In genomic region chr1:156062189-156062588, GRCh38 we compare ENCODE assay signal across 20 cellular contexts. TPM values are rescaled to one million over a fixed set of nuclear protein-coding genes. Genes with fewer than 3 reads are reported as not detected.
DNase-seq lines count a peak whose midpoint lies in the region; ATAC-seq, FAIRE-seq and TF ChIP-seq lines count a peak whose summit lies in the region.
"Had no signal": no experiment of that assay in that cellular context is flagged by ENCODE, and none has a peak within 500 bp of the region (broad histone marks: within the 10 kb centered on the region; RNA-seq: fewer than 3 reads in every experiment).

No MANE protein-coding gene starts in this region.

- DNase-seq in H9 = no peak
- DNase-seq in amniotic epithelial cell (ENCODE audit: low read depth) = peak; percentile 33
- no peak for DNase-seq in keratinocyte (ENCODE audit: low read depth, low spot score)
- peak; percentile 55 for DNase-seq in small intestine
- DNase-seq in kidney glomerular epithelial cell (lab: John Stamatoyannopoulos, UW) = no peak
- no peak for DNase-seq in activated naive CD8-positive, alpha-beta T cell treated with anti-CD3 and anti-CD28 coated beads, Interleukin-2, amount 50 U/mL, for 24 hours
- no peak for DNase-seq in MG63
- DNase-seq: activated CD4-positive, CD25-positive, alpha-beta regulatory T cell; activated CD8-positive, alpha-beta memory T cell treated with anti-CD3 and anti-CD28 coated beads, Interleukin-2, amount 50 U/mL, for 48 hours; NCI-H1105 treated with DMSO at 0.1 percent for 48 hours; SW 1271 had no signal

- no peak overlapping the region for H3K27ac ChIP-seq in H9 (ENCODE audit: insufficient read length, low read depth, low read length)
- no peak overlapping the region for H3K27ac ChIP-seq in keratinocyte (ENCODE audit: control insufficient read depth, insufficient read depth, low read length)
- peak overlapping the region; percentile 6 to 70 for H3K27ac ChIP-seq in small intestine (ENCODE audit: low read depth in 1 of 2, low read length in 1 of 2)
- H3K27ac ChIP-seq: BLaER1, esophagus muscularis mucosa had no signal

- WGBS in H9 (ENCODE audit: extremely low coverage, insufficient read length, low lambda C conversion rate) = no CpG with 5 or more reads among the region's 3 CpGs
- WGBS in small intestine, 3 donors = 18 to 55% (median 34%) methylated on average over 3 of the region's 3 CpGs

- peak overlapping the region; percentile 73 to 91 for H3K4me3 Mint-ChIP-seq in H9
- no peak overlapping the region for H3K4me3 Mint-ChIP-seq in activated naive CD8-positive, alpha-beta T cell treated with anti-CD3 and anti-CD28 coated beads, Interleukin-2, amount 50 U/mL, for 24 hours
- H3K4me3 Mint-ChIP-seq: activated naive CD8-positive, alpha-beta T cell had no signal

- H4K91ac ChIP-seq in H9 (ENCODE audit: insufficient read length, low read depth, low read length) = no peak overlapping the region

- H3K9me3 ChIP-seq in H9 (ENCODE audit: control insufficient read depth, low read depth, low read length) (no peaks in the 10 kb centered on the region), keratinocyte (ENCODE audit: control insufficient read depth, low read depth, low read length) (no peaks in the 10 kb centered on the region), small intestine (ENCODE audit: control insufficient read depth, low read depth) (no peaks in the 10 kb centered on the region), MG63 (no peaks in the 10 kb centered on the region)
- H3K9me3 ChIP-seq: BLaER1, esophagus muscularis mucosa had no signal

- no peak overlapping the region for H2BK12ac ChIP-seq in H9 (ENCODE audit: insufficient read length, low read depth, low read length)

- H3K27ac Mint-ChIP-seq in H9 = peak overlapping the region in 1 of 3 experiments; percentile 55; a peak in 2 of 7 replicates
- H3K27ac Mint-ChIP-seq in activated naive CD8-positive, alpha-beta T cell treated with anti-CD3 and anti-CD28 coated beads, Interleukin-2, amount 50 U/mL, for 24 hours = no peak overlapping the region
- H3K27ac Mint-ChIP-seq: activated naive CD8-positive, alpha-beta T cell; IgD-negative memory B cell had no signal

- H2AFZ ChIP-seq in H9 (ENCODE audit: low read length) (no peak overlapping the region), keratinocyte (ENCODE audit: control insufficient read depth, low read length) (no peak overlapping the region)

- no peak overlapping the region for H2BK5ac ChIP-seq in H9 (ENCODE audit: insufficient read length, low read length)

- H2BK15ac ChIP-seq in H9 (ENCODE audit: low read depth, low read length) = no peak overlapping the region

- H3K4me2 ChIP-seq in H9 (ENCODE audit: insufficient read depth, insufficient read length, low read length) = no peak overlapping the region
- H3K4me2 ChIP-seq in keratinocyte (ENCODE audit: control insufficient read depth, extremely low read depth, insufficient read depth, low read depth, low read length) = peak overlapping the region; percentile 96
- H3K4me2 ChIP-seq: BLaER1 had no signal

- peaks cover 38 to 54% of the 10 kb centered on the region in 2 experiments for H3K4me1 Mint-ChIP-seq in H9
- H3K4me1 Mint-ChIP-seq in activated naive CD8-positive, alpha-beta T cell treated with anti-CD3 and anti-CD28 coated beads, Interleukin-2, amount 50 U/mL, for 24 hours = peaks cover 14% of the 10 kb centered on the region

- no peak overlapping the region for H3T11ph ChIP-seq in H9 (ENCODE audit: low read length)

- peak overlapping the region; percentile 57 to 89 (median 83) for H3K4me3 ChIP-seq in keratinocyte (ENCODE audit: control insufficient read depth in 2 of 3, extremely low read depth in 1 of 3, insufficient read depth in 2 of 3, low read depth in 1 of 3, low read length in 3 of 3)
- H3K4me3 ChIP-seq in small intestine (ENCODE audit: low read depth in 1 of 2, low read length in 2 of 2) = peak overlapping the region in 1 of 2 donors; percentile 68
- H3K4me3 ChIP-seq in MG63 = no peak overlapping the region
- H3K4me3 ChIP-seq: BLaER1, esophagus muscularis mucosa had no signal

- H3K79me1 ChIP-seq in H9 (ENCODE audit: insufficient read depth, low read depth, low read length, poor library complexity, severe bottlenecking) = no peaks in the 10 kb centered on the region

- H3K14ac ChIP-seq in H9 (ENCODE audit: insufficient read depth, low read length) = no peak overlapping the region

- no peak overlapping the region for H3K4ac ChIP-seq in H9 (ENCODE audit: low read depth, low read length)

- peaks cover 6 to 16% (median 14%) of the 10 kb centered on the region in 3 experiments; a peak in 5 of 7 replicates for H3K36me3 Mint-ChIP-seq in H9 (ENCODE audit: insufficient read depth in 1 of 3, low read depth in 3 of 3)
- peaks cover 4% of the 10 kb centered on the region for H3K36me3 Mint-ChIP-seq in activated naive CD8-positive, alpha-beta T cell treated with anti-CD3 and anti-CD28 coated beads, Interleukin-2, amount 50 U/mL, for 24 hours (ENCODE audit: low read depth)
- H3K36me3 Mint-ChIP-seq: activated naive CD8-positive, alpha-beta T cell had no signal

- H3K9ac ChIP-seq in H9 (ENCODE audit: extremely low read depth, insufficient read length, low read length) (no peak overlapping the region), keratinocyte (ENCODE audit: control insufficient read depth, extremely low read depth, insufficient read depth, low read length) (peak overlapping the region; percentile 78)
- H3K9ac ChIP-seq: BLaER1 had no signal

- no peak overlapping the region for H3K56ac ChIP-seq in H9 (ENCODE audit: insufficient read length, low read depth, low read length)

- H3K23ac ChIP-seq in H9 (ENCODE audit: insufficient read length, low read depth, low read length) = no peak overlapping the region

- H3K4me1 ChIP-seq in H9 (ENCODE audit: insufficient read depth, low read length) (no peaks in the 10 kb centered on the region), keratinocyte (ENCODE audit: control insufficient read depth, extremely low read depth, insufficient read depth, low read length) (peaks cover 13% of the 10 kb centered on the region), small intestine (ENCODE audit: control insufficient read depth in 2 of 2, insufficient read depth in 1 of 2, low read depth in 1 of 2, low read length in 1 of 2) (no peaks in the 10 kb centered on the region)
- H3K4me1 ChIP-seq: esophagus muscularis mucosa had no signal

- H4K8ac ChIP-seq in H9 (replicated peaks; ENCODE audit: insufficient read length, low read depth, low read length) = no peak overlapping the region

- H3K27me3 ChIP-seq in H9 (ENCODE audit: insufficient read depth, low read length) = no peaks in the 10 kb centered on the region
- no peaks in the 10 kb centered on the region for H3K27me3 ChIP-seq in keratinocyte (ENCODE audit: control insufficient read depth, extremely low read depth, insufficient read depth, low read length)
- H3K27me3 ChIP-seq in small intestine (ENCODE audit: control insufficient read depth in 2 of 2, insufficient read depth in 2 of 2, low read length in 2 of 2) = no peaks in the 10 kb centered on the region
- H3K27me3 ChIP-seq in MG63 = no peaks in the 10 kb centered on the region
- H3K27me3 ChIP-seq: BLaER1, esophagus muscularis mucosa had no signal

- H4K20me1 ChIP-seq in H9 (ENCODE audit: control insufficient read depth, insufficient read depth, insufficient read length) (no peaks in the 10 kb centered on the region), keratinocyte (ENCODE audit: control insufficient read depth, extremely low read depth, insufficient read depth, low read length) (no peaks in the 10 kb centered on the region)
- H4K20me1 ChIP-seq: BLaER1 had no signal

- H2BK20ac ChIP-seq in H9 (ENCODE audit: low read depth, low read length, poor library complexity, severe bottlenecking) = no peak overlapping the region

- H3K18ac ChIP-seq in H9 (ENCODE audit: insufficient read length, low read depth, low read length) = no peak overlapping the region

- TF ChIP-seq CTCF in H9 (conservative IDR thresholded peaks at IDR 0.05) (no peak), keratinocyte (optimal IDR thresholded peaks at IDR 0.05 in 1 of 3, IDR thresholded peaks at IDR 0.05 in 1 of 3, conservative IDR thresholded peaks at IDR 0.05 in 1 of 3; ENCODE audit: extremely low read depth in 1 of 3, insufficient read depth in 2 of 3, low read length in 3 of 3) (no peak)

- H3K79me2 ChIP-seq in H9 (ENCODE audit: insufficient read depth, low read length) (no peaks in the 10 kb centered on the region), keratinocyte (ENCODE audit: control insufficient read depth, insufficient read depth, low read length) (peaks cover 22% of the 10 kb centered on the region)

- no peak overlapping the region for H2AK5ac ChIP-seq in H9 (ENCODE audit: insufficient read length, low read length)

- ATAC-seq in HG03439 (IDR thresholded peaks at IDR 0.05; ENCODE audit: unreplicated experiment) = no peak
- no peak for ATAC-seq in activated naive CD8-positive, alpha-beta T cell treated with anti-CD3 and anti-CD28 coated beads, Interleukin-2, amount 50 U/mL, for 24 hours

- dilution Hi-C loops in keratinocyte (cut with MboI; ENCODE audit: extremely low pct_ligation_motif_present, low sequenced_read_pairs) = no loop called here

- peaks cover 3 to 8% of the 10 kb centered on the region in 2 experiments for H3K36me3 ChIP-seq in keratinocyte (ENCODE audit: control insufficient read depth in 2 of 2, extremely low read depth in 1 of 2, insufficient read depth in 2 of 2, low read length in 2 of 2)
- peaks cover 0 to 2% of the 10 kb centered on the region in 2 donors for H3K36me3 ChIP-seq in small intestine (ENCODE audit: control insufficient read depth in 2 of 2, insufficient read depth in 2 of 2, low read length in 2 of 2)
- H3K36me3 ChIP-seq in MG63 = no peaks in the 10 kb centered on the region

- peaks cover 1% of the 10 kb centered on the region for H3K27me3 Mint-ChIP-seq in H9 (ENCODE audit: low read depth)
- no peaks in the 10 kb centered on the region for H3K27me3 Mint-ChIP-seq in activated naive CD8-positive, alpha-beta T cell treated with anti-CD3 and anti-CD28 coated beads, Interleukin-2, amount 50 U/mL, for 24 hours
- H3K27me3 Mint-ChIP-seq: activated naive CD8-positive, alpha-beta T cell had no signal

- no peaks in the 10 kb centered on the region; a peak in 1 of 5 replicates for H3K9me3 Mint-ChIP-seq in H9
- no peaks in the 10 kb centered on the region for H3K9me3 Mint-ChIP-seq in activated naive CD8-positive, alpha-beta T cell treated with anti-CD3 and anti-CD28 coated beads, Interleukin-2, amount 50 U/mL, for 24 hours
- H3K9me3 Mint-ChIP-seq: IgD-negative memory B cell had no signal

- peaks cover 2% of the 10 kb centered on the region for H3K9me1 ChIP-seq in keratinocyte (ENCODE audit: control insufficient read depth, extremely low read depth, insufficient read depth, low read length)

- FAIRE-seq in keratinocyte (lab: Jason Lieb, UNC) = peak; percentile 20
- no peak for FAIRE-seq in small intestine (lab: Jason Lieb, UNC)
- FAIRE-seq: GM19239 had no signal

- no peak overlapping the region for H2BK120ac ChIP-seq in H9 (ENCODE audit: low read depth, low read length, poor library complexity, severe bottlenecking)

- peaks cover 4% of the 10 kb centered on the region for H3K23me2 ChIP-seq in H9 (ENCODE audit: insufficient read length, low read depth, low read length, poor library complexity, severe bottlenecking)

- H4K5ac ChIP-seq in H9 (ENCODE audit: insufficient read length, low read depth, low read length) = no peak overlapping the region

RNA-seq across cellular contexts. Expression of gene RAB25, which starts 1.2 kb away (rescaled TPM):
- 42.8 and 43.1 TPM in 2 replicates for total RNA-seq in H9 (2021)
- 93.4 to 159 TPM (median 106 TPM) in 3 replicates for polyA plus RNA-seq in keratinocyte
- 155 TPM for polyA plus RNA-seq in keratinocyte (2011; ENCODE audit: low read depth)
- 168 and 189 TPM in 2 replicates for polyA plus RNA-seq in keratinocyte (2011; cell fraction: cytosol; rRNA removed)
- 94.5 and 106 TPM in 2 replicates for polyA plus RNA-seq in keratinocyte (2011; cell fraction: nucleus; rRNA removed)
- 85.5 and 278 TPM in 2 replicates for polyA plus RNA-seq in keratinocyte (2012; ENCODE audit: low replicate concordance)
- 118 to 203 TPM (median 128 TPM) in 3 replicates for polyA minus RNA-seq in keratinocyte
- 96.3 TPM for polyA minus RNA-seq in keratinocyte (2011; cell fraction: cytosol; rRNA and poly(A)+ RNA removed)
- polyA minus RNA-seq in keratinocyte (2011; cell fraction: nucleus; rRNA and poly(A)+ RNA removed) = 26.8 and 30.1 TPM in 2 replicates
- 100 to 1,000 TPM; 140 to 216 (median 140) TPM for polyA plus RNA-seq in small intestine
- total RNA-seq in MG63 (2014; rRNA removed; shearing (Covaris generic); ENCODE audit: low replicate concordance) = not detected in 2 replicates
- total RNA-seq: cerebellum, esophagus muscularis mucosa, NCI-H460, OCI-LY7 had no signal

RNA-seq across cellular contexts. Expression of gene LAMTOR2, which starts 7.6 kb away (rescaled TPM):
- total RNA-seq in H9 (2021) = 50.6 and 55.0 TPM in 2 replicates
- polyA plus RNA-seq in keratinocyte (67.5 to 98.0 TPM (median 96.0 TPM) in 3 replicates), small intestine (100 to 1,000 TPM; 132 to 226 (median 165) TPM)
- polyA plus RNA-seq in keratinocyte (2011; ENCODE audit: low read depth) = 205 TPM
- polyA plus RNA-seq in keratinocyte (2011; cell fraction: cytosol; rRNA removed) = 88.2 and 157 TPM in 2 replicates
- polyA plus RNA-seq in keratinocyte (2011; cell fraction: nucleus; rRNA removed) = 34.3 and 43.3 TPM in 2 replicates
- 96.1 and 119 TPM in 2 replicates for polyA plus RNA-seq in keratinocyte (2012; ENCODE audit: low replicate concordance)
- 37.0 to 68.3 TPM (median 56.5 TPM) in 3 replicates for polyA minus RNA-seq in keratinocyte
- polyA minus RNA-seq in keratinocyte (2011; cell fraction: cytosol; rRNA and poly(A)+ RNA removed) = 30.1 TPM
- 11.8 and 14.7 TPM in 2 replicates for polyA minus RNA-seq in keratinocyte (2011; cell fraction: nucleus; rRNA and poly(A)+ RNA removed)
- 5.8 and 16.9 TPM in 2 replicates for total RNA-seq in MG63 (2014; rRNA removed; shearing (Covaris generic); ENCODE audit: low replicate concordance)

RNA-seq across cellular contexts. Expression of gene UBQLN4, which starts 8.6 kb away (rescaled TPM):
- total RNA-seq in H9 (2021) = 45.6 and 49.4 TPM in 2 replicates
- polyA plus RNA-seq in keratinocyte (34.8 to 42.7 TPM (median 35.8 TPM) in 3 replicates), small intestine (10 to 100 TPM; 14.1 to 22.0 (median 18.8) TPM)
- 13.3 TPM for polyA plus RNA-seq in keratinocyte (2011; ENCODE audit: low read depth)
- 33.9 and 36.0 TPM in 2 replicates for polyA plus RNA-seq in keratinocyte (2011; cell fraction: cytosol; rRNA removed)
- 54.6 and 57.9 TPM in 2 replicates for polyA plus RNA-seq in keratinocyte (2011; cell fraction: nucleus; rRNA removed)
- 34.0 and 39.8 TPM in 2 replicates for polyA plus RNA-seq in keratinocyte (2012; ENCODE audit: low replicate concordance)
- polyA minus RNA-seq in keratinocyte = 52.2 to 68.2 TPM (median 55.0 TPM) in 3 replicates
- polyA minus RNA-seq in keratinocyte (2011; cell fraction: cytosol; rRNA and poly(A)+ RNA removed) = 37.0 TPM
- 21.9 and 26.2 TPM in 2 replicates for polyA minus RNA-seq in keratinocyte (2011; cell fraction: nucleus; rRNA and poly(A)+ RNA removed)
- 29.3 and 40.3 TPM in 2 replicates for total RNA-seq in MG63 (2014; rRNA removed; shearing (Covaris generic); ENCODE audit: low replicate concordance)

RNA-seq across cellular contexts. Expression of gene MEX3A, which starts 20.1 kb away (rescaled TPM):
- 64.6 and 68.0 TPM in 2 replicates for total RNA-seq in H9 (2021)
- 1.1 to 2.0 TPM (median 1.5 TPM) in 3 replicates for polyA plus RNA-seq in keratinocyte
- polyA plus RNA-seq in keratinocyte (2011; ENCODE audit: low read depth) = 0.75 TPM
- 0.83 and 1.5 TPM in 2 replicates for polyA plus RNA-seq in keratinocyte (2011; cell fraction: cytosol; rRNA removed)
- 2.9 and 4.1 TPM in 2 replicates for polyA plus RNA-seq in keratinocyte (2011; cell fraction: nucleus; rRNA removed)
- polyA plus RNA-seq in keratinocyte (2012; ENCODE audit: low replicate concordance) = 1.1 and 2.1 TPM in 2 replicates
- polyA minus RNA-seq in keratinocyte = 1.1 to 4.3 TPM (median 1.7 TPM) in 3 replicates
- polyA minus RNA-seq in keratinocyte (2011; cell fraction: cytosol; rRNA and poly(A)+ RNA removed) = 0.96 TPM
- polyA minus RNA-seq in keratinocyte (2011; cell fraction: nucleus; rRNA and poly(A)+ RNA removed) = 2.6 and 3.1 TPM in 2 replicates
- polyA plus RNA-seq in small intestine = 1 to 10 TPM in 1 of 3 donors, under 1 TPM in 2; under 0.01 to 1.5 (median 0.22) TPM
- total RNA-seq in MG63 (2014; rRNA removed; shearing (Covaris generic); ENCODE audit: low replicate concordance) = 2.3 and 2.7 TPM in 2 replicates

RNA-seq across cellular contexts. Expression of gene SSR2, which starts 41.4 kb away (rescaled TPM):
- 170 and 172 TPM in 2 replicates for total RNA-seq in H9 (2021)
- 295 to 363 TPM (median 302 TPM) in 3 replicates for polyA plus RNA-seq in keratinocyte
- polyA plus RNA-seq in keratinocyte (2011; ENCODE audit: low read depth) = 145 TPM
- polyA plus RNA-seq in keratinocyte (2011; cell fraction: cytosol; rRNA removed) = 261 and 273 TPM in 2 replicates
- polyA plus RNA-seq in keratinocyte (2011; cell fraction: nucleus; rRNA removed) = 277 and 326 TPM in 2 replicates
- 124 and 166 TPM in 2 replicates for polyA plus RNA-seq in keratinocyte (2012; ENCODE audit: low replicate concordance)
- 159 to 275 TPM (median 179 TPM) in 3 replicates for polyA minus RNA-seq in keratinocyte
- polyA minus RNA-seq in keratinocyte (2011; cell fraction: cytosol; rRNA and poly(A)+ RNA removed) = 98.0 TPM
- 56.3 and 75.2 TPM in 2 replicates for polyA minus RNA-seq in keratinocyte (2011; cell fraction: nucleus; rRNA and poly(A)+ RNA removed)
- 100 to 1,000 TPM; 133 to 316 (median 223) TPM for polyA plus RNA-seq in small intestine
- 243 and 387 TPM in 2 replicates for total RNA-seq in MG63 (2014; rRNA removed; shearing (Covaris generic); ENCODE audit: low replicate concordance)

Comparison
In these comparisons a context has a peak if more than half of its experiments do, and no peak if none do; other contexts are left out.
1. DNase-seq: peak in amniotic epithelial cell (single experiment) and small intestine (single experiment); none in H9 (single experiment), keratinocyte (single experiment), kidney glomerular epithelial cell (single experiment), activated naive CD8-positive, alpha-beta T cell treated with anti-CD3 and anti-CD28 coated beads, Interleukin-2, amount 50 U/mL, for 24 hours (single experiment) and MG63 (single experiment).
2. H3K27ac ChIP-seq: peak in small intestine (2 of 2); none in H9 (single experiment) and keratinocyte (single experiment).
3. RNA of gene RAB25, which starts 1.2 kb away (total RNA-seq): 42.8 to 43.1 TPM in H9; not detected in MG63; every median in the first group is over 10 times any median in the second.